Comparison of ENCODE assay signal across 20 cellular contexts in genomic region chr10:67225226-67225625, GRCh38.
"Had no signal": no experiment of that assay in that cellular context is flagged by ENCODE, and none has a peak within 500 bp of the region (broad histone marks: within the 10 kb centered on the region; RNA-seq: fewer than 3 reads in every experiment).

No MANE protein-coding gene starts in this region.

- H3K4me1 Mint-ChIP-seq: naive B cell, nephron had no signal

- H3K9me3 ChIP-seq: sigmoid colon, thoracic aorta, transverse colon had no signal

- H3K27ac Mint-ChIP-seq: endodermal cell, nephron had no signal

- H3K27ac ChIP-seq: coronary artery, foreskin keratinocyte, sigmoid colon, stomach, thoracic aorta, transverse colon had no signal

- H3K27me3 ChIP-seq: foreskin keratinocyte, sigmoid colon, stomach had no signal

- H3K36me3 ChIP-seq: sigmoid colon, stomach, thoracic aorta, transverse colon had no signal

- ATAC-seq: foreskin keratinocyte, left cardiac atrium had no signal

- H3K4me3 ChIP-seq: coronary artery, sigmoid colon, stomach, thoracic aorta, transverse colon had no signal

- FAIRE-seq: endothelial cell of umbilical vein, kidney, small intestine had no signal

- DNase-seq: effector CD4-positive, alpha-beta T cell; erythroblast; foreskin keratinocyte; kidney; left cardiac atrium; left ventricle myocardium superior; naive B cell; occipital lobe; sigmoid colon; small intestine; stimulated activated CD4-positive, alpha-beta T cell treated with anti-CD3 and anti-CD28 coated beads, Interleukin-12 subunit alpha, Interleukin-12 subunit beta, amount 100 ng/mL, for 4 hours; stimulated activated naive CD4-positive, alpha-beta T cell; stomach; substantia nigra; transverse colon had no signal

- H3K4me3 Mint-ChIP-seq: endodermal cell, naive B cell, nephron had no signal

- H3K4me1 ChIP-seq: foreskin keratinocyte, sigmoid colon, stomach, transverse colon had no signal
